Comparison of ENCODE assay signal across 8 cellular contexts in genomic region chr13:107205318-107206112, GRCh38.
DNase-seq lines count a peak whose midpoint lies in the region; ATAC-seq, FAIRE-seq and TF ChIP-seq lines count a peak whose summit lies in the region.

No MANE protein-coding gene starts in this region.

- POLR2A ChIA-PET in AG04450 (lab: Yijun Ruan, JAX): no interaction called here
- POLR2A ChIA-PET in activated B cell treated with CpG ODN at 0.5 μM for 24 hours (lab: Charles Lee): no interaction called here

- no peaks in the 10 kb centered on the region for H3K36me3 Mint-ChIP-seq in activated B cell treated with CpG ODN at 0.5 μM for 24 hours (ENCODE audit: low read depth)

- H3K27ac ChIP-seq in AG04450 (ENCODE audit: low read depth, low read length): no peak overlapping the region

- no peaks in the 10 kb centered on the region for H3K27me3 Mint-ChIP-seq in activated B cell treated with CpG ODN at 0.5 μM for 24 hours

- H3K9me3 ChIP-seq in AG04450 (ENCODE audit: control insufficient read depth, insufficient read depth, low read length): peaks cover 2% of the 10 kb centered on the region; the same call in 1 of the 2 replicates

- ATAC-seq in HG02885 (IDR thresholded peaks at IDR 0.05; ENCODE audit: poor library complexity, unreplicated experiment): peak; percentile 97
- ATAC-seq in activated B cell treated with CpG ODN at 0.5 μM for 24 hours (ENCODE audit: low read depth): peak; percentile 61

- CTCF ChIA-PET in AG04450 (lab: Charles Lee): interaction anchor here (0.7 to 1.5 kb wide), 10 partner anchors 17 to 951 kb away, joined by 3 to 19 read pairs (median 4); no protein-coding TSS in a partner anchor
- CTCF ChIA-PET in activated B cell treated with CpG ODN at 0.5 μM for 24 hours (lab: Charles Lee): interaction anchor here (0.5 to 1.1 kb wide), 3 partner anchors 9 to 24 kb away, joined by 3 to 5 read pairs (median 3); no protein-coding TSS in a partner anchor

- DNase-seq in AG04450 (ENCODE audit: low read depth, low spot score) (peak; percentile 26), GM18507 (ENCODE audit: extremely low spot score, insufficient read length, low read depth) (peak; percentile 12), NCI-H146 (lab: John Stamatoyannopoulos, UW) (peak; percentile 56), activated B cell treated with CpG ODN at 0.5 μM for 24 hours (peak; percentile 31), left kidney (ENCODE audit: low read depth, low spot score) (peak; percentile 81)
- DNase-seq in central memory CD4-positive, alpha-beta T cell: peak; percentile 14
- peak in 2 of 3 donors; percentile 22 to 35 for DNase-seq in stimulated activated CD4-positive, alpha-beta T cell treated with anti-CD3 and anti-CD28 coated beads, TNF-alpha, amount 100 ng/mL, for 1 hour (ENCODE audit: low read depth in 3 of 3, low spot score in 1 of 3)

- H3K27me3 ChIP-seq in AG04450 (ENCODE audit: control insufficient read depth, insufficient read depth, low read length): no peaks in the 10 kb centered on the region

- intact Hi-C loops in activated B cell treated with CpG ODN at 0.5 μM for 24 hours (cut with micrococcal nuclease): loop anchor here (1.0 to 2.0 kb wide), 2 partner anchors 950 to 1689 kb away; no protein-coding TSS in a partner anchor

- no peak overlapping the region for H3K4me3 Mint-ChIP-seq in activated B cell treated with CpG ODN at 0.5 μM for 24 hours

- no peak overlapping the region for H3K27ac Mint-ChIP-seq in activated B cell treated with CpG ODN at 0.5 μM for 24 hours

- TF ChIP-seq CTCF in AG04450 (IDR thresholded peaks at IDR 0.05; ENCODE audit: low read depth, low read length) (peak; percentile 99), activated B cell treated with CpG ODN at 0.5 μM for 24 hours (IDR thresholded peaks at IDR 0.05) (peak; percentile 93)

- H3K9me3 Mint-ChIP-seq in activated B cell treated with CpG ODN at 0.5 μM for 24 hours: no peaks in the 10 kb centered on the region

- no peaks in the 10 kb centered on the region for H3K4me1 Mint-ChIP-seq in activated B cell treated with CpG ODN at 0.5 μM for 24 hours

- FAIRE-seq in GM18507 (lab: Jason Lieb, UNC): peak; percentile 45

- H3K4me3 ChIP-seq in AG04450 (ENCODE audit: low read depth, low read length): no peak overlapping the region

Comparison
In these comparisons a context has a peak if more than half of its experiments do, and no peak if none do; other contexts are left out.
1. DNase-seq: peak in every context shown above with its lines; median percentile 81 in left kidney; 56 in NCI-H146; 31 in activated B cell treated with CpG ODN at 0.5 μM for 24 hours; 28 in stimulated activated CD4-positive, alpha-beta T cell treated with anti-CD3 and anti-CD28 coated beads, TNF-alpha, amount 100 ng/mL, for 1 hour; 26 in AG04450; 14 in central memory CD4-positive, alpha-beta T cell; 12 in GM18507.